Comparison of ENCODE assay signal across 21 cellular contexts in genomic region chr12:69501154-69501895, GRCh38. TPM values are rescaled to one million over a fixed set of nuclear protein-coding genes. Genes with fewer than 3 reads are reported as not detected.
DNase-seq lines count a peak whose midpoint lies in the region; TF ChIP-seq lines count a peak whose summit lies in the region.
"Had no signal": no experiment of that assay in that cellular context is flagged by ENCODE, and none has a peak within 500 bp of the region (broad histone marks: within the 10 kb centered on the region; RNA-seq: fewer than 3 reads in every experiment).

No MANE protein-coding gene starts in this region.

- no peak overlapping the region for H3K4me2 ChIP-seq in H9 (ENCODE audit: insufficient read depth, insufficient read length, low read length)

- H3K79me2 ChIP-seq in H9 (ENCODE audit: insufficient read depth, low read length) = peaks cover 2% of the 10 kb centered on the region; the same call in 1 of the 2 replicates

- H3K4ac ChIP-seq in H9 (ENCODE audit: low read depth, low read length) = no peak overlapping the region

- H3K23me2 ChIP-seq in H9 (ENCODE audit: insufficient read length, low read depth, low read length, poor library complexity, severe bottlenecking) = no peaks in the 10 kb centered on the region

- H3K4me1 Mint-ChIP-seq in H9 = peaks cover 16 to 28% of the 10 kb centered on the region in 2 experiments

- no peak overlapping the region for H4K91ac ChIP-seq in H9 (ENCODE audit: insufficient read length, low read depth, low read length)

- peak; percentile 11 for DNase-seq in Ammon's horn (ENCODE audit: low spot score)
- peak; percentile 74 for DNase-seq in NCI-H226
- DNase-seq in caudate nucleus (lab: John Stamatoyannopoulos, UW) = no peak
- DNase-seq in myocyte (ENCODE audit: low read depth) = peak; percentile 33
- DNase-seq in 8988T = no peak
- no peak for DNase-seq in prostate gland (ENCODE audit: low spot score)
- no peak for DNase-seq in H7
- no peak for DNase-seq in H9
- DNase-seq: activated CD8-positive, alpha-beta T cell treated with anti-CD3 and anti-CD28 coated beads, Interleukin-2, amount 10 ng/mL, durations not matched to agents 7 days and 5 days; adrenal gland; BE2C; DMS 273 treated with DMSO at 0.1 percent for 48 hours; heart right ventricle; kidney; NCI-H1694 treated with DMSO at 0.1 percent for 48 hours; NCI-H510A treated with DMSO at 0.1 percent for 48 hours; pancreas; uterus had no signal

- peaks cover 3% of the 10 kb centered on the region for H3K79me1 ChIP-seq in H9 (ENCODE audit: insufficient read depth, low read depth, low read length, poor library complexity, severe bottlenecking)

- intact Hi-C loops in prostate gland (cut with DNase I) = no loop called here

- TF ChIP-seq CTCF in prostate gland (IDR thresholded peaks at IDR 0.05) (no peak), H9 (conservative IDR thresholded peaks at IDR 0.05) (no peak)

- H3K36me3 Mint-ChIP-seq in H9 (ENCODE audit: insufficient read depth in 1 of 3, low read depth in 3 of 3) = no peaks in the 10 kb centered on the region; a peak in 1 of 7 replicates

- H3K27me3 ChIP-seq in prostate gland (replicated peaks; ENCODE audit: insufficient read depth) = no peaks in the 10 kb centered on the region
- no peaks in the 10 kb centered on the region for H3K27me3 ChIP-seq in H7 (ENCODE audit: control insufficient read depth, insufficient read depth, low read length)
- no peaks in the 10 kb centered on the region for H3K27me3 ChIP-seq in H9 (ENCODE audit: insufficient read depth, low read length)
- H3K27me3 ChIP-seq: adrenal gland, BE2C, heart right ventricle, pancreas, uterus had no signal

- H2BK20ac ChIP-seq in H9 (ENCODE audit: low read depth, low read length, poor library complexity, severe bottlenecking) = no peak overlapping the region

- no peak overlapping the region for H3K9ac ChIP-seq in H9 (ENCODE audit: extremely low read depth, insufficient read length, low read length)

- H3K27me3 Mint-ChIP-seq in H9 (ENCODE audit: low read depth) = no peaks in the 10 kb centered on the region
- H3K27me3 Mint-ChIP-seq: stimulated activated naive CD8-positive, alpha-beta T cell treated with anti-CD3 and anti-CD28 coated beads, Interleukin-15, Interleukin-2, amounts not matched to agents 100 ng/mL and 50 ng/mL, for 24 hours had no signal

- H3K4me1 ChIP-seq in prostate gland (replicated peaks) (peaks cover 3% of the 10 kb centered on the region), H9 (ENCODE audit: insufficient read depth, low read length) (no peaks in the 10 kb centered on the region)

- no peak overlapping the region for H2AK5ac ChIP-seq in H9 (ENCODE audit: insufficient read length, low read length)

- 0 out of 7 replicates have a peak overlapping the region, but pooled peaks of 1 of the 3 experiments have one; percentile 34 for H3K27ac Mint-ChIP-seq in H9
- H3K27ac Mint-ChIP-seq: activated CD8-positive, alpha-beta T cell treated with anti-CD3 and anti-CD28 coated beads, Interleukin-2, amount 10 ng/mL, durations not matched to agents 7 days and 5 days; activated T-helper 1 cell treated with anti-CD3 and anti-CD28 coated beads, Interleukin-12 subunit alpha, Interleukin-12 subunit beta, Interleukin-2, Interleukin-4 antibody, amounts not matched to agents 30 ng/mL and 10 ng/mL and 1 ng/mL, durations not matched to agents 14 hours and 24 hours and 36 hours; stimulated activated naive CD8-positive, alpha-beta T cell treated with anti-CD3 and anti-CD28 coated beads, Interleukin-15, Interleukin-2, amounts not matched to agents 100 ng/mL and 50 ng/mL, for 24 hours had no signal

- H3K23ac ChIP-seq in H9 (ENCODE audit: insufficient read length, low read depth, low read length) = no peak overlapping the region

- no peak overlapping the region for H3K4me3 ChIP-seq in prostate gland
- no peak overlapping the region for H3K4me3 ChIP-seq in H7 (ENCODE audit: insufficient read depth, low read depth, low read length)
- H3K4me3 ChIP-seq: adrenal gland, heart right ventricle, pancreas, uterus had no signal

- no peak overlapping the region for H2BK12ac ChIP-seq in H9 (ENCODE audit: insufficient read length, low read depth, low read length)

- H3K9me3 ChIP-seq in prostate gland (no peaks in the 10 kb centered on the region), H9 (ENCODE audit: control insufficient read depth, low read depth, low read length) (no peaks in the 10 kb centered on the region)
- H3K9me3 ChIP-seq: adrenal gland, BE2C, heart right ventricle, pancreas, uterus had no signal

- no peak overlapping the region for H3K4me3 Mint-ChIP-seq in H9
- H3K4me3 Mint-ChIP-seq: activated CD8-positive, alpha-beta T cell treated with anti-CD3 and anti-CD28 coated beads, Interleukin-2, amount 10 ng/mL, durations not matched to agents 7 days and 5 days; activated T-helper 1 cell treated with anti-CD3 and anti-CD28 coated beads, Interleukin-12 subunit alpha, Interleukin-12 subunit beta, Interleukin-2, Interleukin-4 antibody, amounts not matched to agents 30 ng/mL and 10 ng/mL and 1 ng/mL, durations not matched to agents 14 hours and 24 hours and 36 hours; stimulated activated naive CD8-positive, alpha-beta T cell treated with anti-CD3 and anti-CD28 coated beads, Interleukin-15, Interleukin-2, amounts not matched to agents 100 ng/mL and 50 ng/mL, for 24 hours had no signal

- WGBS in prostate gland = 80% methylated on average over 5 of the region's 5 CpGs
- WGBS in H9 (ENCODE audit: extremely low coverage, insufficient read length, low lambda C conversion rate) = no CpG with 5 or more reads among the region's 5 CpGs

- H3T11ph ChIP-seq in H9 (ENCODE audit: low read length) = no peak overlapping the region

- H3K56ac ChIP-seq in H9 (ENCODE audit: insufficient read length, low read depth, low read length) = no peak overlapping the region

- no peak overlapping the region for H3K18ac ChIP-seq in H9 (ENCODE audit: insufficient read length, low read depth, low read length)

- no peaks in the 10 kb centered on the region for H4K20me1 ChIP-seq in H9 (ENCODE audit: control insufficient read depth, insufficient read depth, insufficient read length)

- no peak overlapping the region for H2AFZ ChIP-seq in H9 (ENCODE audit: low read length)

- H4K5ac ChIP-seq in H9 (ENCODE audit: insufficient read length, low read depth, low read length) = no peak overlapping the region

- no peak overlapping the region for H3K14ac ChIP-seq in H9 (ENCODE audit: insufficient read depth, low read length)

- no peaks in the 10 kb centered on the region for H3K9me3 Mint-ChIP-seq in H9
- H3K9me3 Mint-ChIP-seq: activated T-helper 1 cell treated with anti-CD3 and anti-CD28 coated beads, Interleukin-12 subunit alpha, Interleukin-12 subunit beta, Interleukin-2, Interleukin-4 antibody, amounts not matched to agents 30 ng/mL and 10 ng/mL and 1 ng/mL, durations not matched to agents 14 hours and 24 hours and 36 hours; stimulated activated naive CD8-positive, alpha-beta T cell treated with anti-CD3 and anti-CD28 coated beads, Interleukin-15, Interleukin-2, amounts not matched to agents 100 ng/mL and 50 ng/mL, for 24 hours had no signal

- H4K8ac ChIP-seq in H9 (replicated peaks; ENCODE audit: insufficient read length, low read depth, low read length) = no peak overlapping the region

- H2BK15ac ChIP-seq in H9 (ENCODE audit: low read depth, low read length) = no peak overlapping the region

- H2BK120ac ChIP-seq in H9 (ENCODE audit: low read depth, low read length, poor library complexity, severe bottlenecking) = no peak overlapping the region

- no peaks in the 10 kb centered on the region for H3K36me3 ChIP-seq in prostate gland
- no peaks in the 10 kb centered on the region for H3K36me3 ChIP-seq in H7 (replicated peaks; ENCODE audit: control insufficient read depth, insufficient read depth, low read length)
- H3K36me3 ChIP-seq: adrenal gland, BE2C, heart right ventricle, pancreas, uterus had no signal

- H3K27ac ChIP-seq in caudate nucleus (ENCODE audit: low read depth, low read length) = peak overlapping the region; percentile 22
- no peak overlapping the region for H3K27ac ChIP-seq in prostate gland
- no peak overlapping the region for H3K27ac ChIP-seq in H9 (ENCODE audit: insufficient read length, low read depth, low read length)
- H3K27ac ChIP-seq: adrenal gland, heart right ventricle, pancreas, VCaP had no signal

- no peak overlapping the region for H2BK5ac ChIP-seq in H9 (ENCODE audit: insufficient read length, low read length)

- no peak for TF ChIP-seq POLR2A in prostate gland (IDR thresholded peaks at IDR 0.05)

RNA-seq across cellular contexts. Expression of gene FRS2, which starts 31.1 kb away (rescaled TPM):
- total RNA-seq in myocyte = 59.7 and 66.8 TPM in 2 replicates
- polyA plus RNA-seq in myocyte (2012) = 14.0 TPM
- 10 to 100 TPM; 39.5 to 65.6 TPM for total RNA-seq in prostate gland
- 21.8 and 26.3 TPM in 2 replicates for total RNA-seq in H7 (2014; rRNA removed; shearing (Covaris generic))
- 30.6 and 33.7 TPM in 2 replicates for total RNA-seq in H9 (2021)

Comparison
In these comparisons a context has a peak if more than half of its experiments do, and no peak if none do; other contexts are left out.
1. DNase-seq: peak in Ammon's horn (single experiment), NCI-H226 (single experiment) and myocyte (single experiment); none in caudate nucleus (0 of 61), 8988T (single experiment), prostate gland (single experiment), H7 (single experiment) and H9 (single experiment).